In genomic region chr7:6436385-6436685, GRCh38 we compare ENCODE assay signal across 8 cellular contexts. TPM values are rescaled to one million over a fixed set of nuclear protein-coding genes. Genes with fewer than 3 reads are reported as not detected.
DNase-seq lines count a peak whose midpoint lies in the region; ATAC-seq and TF ChIP-seq lines count a peak whose summit lies in the region.

No MANE protein-coding gene starts in this region.

- no peaks in the 10 kb centered on the region for H3K27me3 ChIP-seq in ascending aorta

- no peak overlapping the region for H3K4me3 ChIP-seq in ascending aorta

- peaks cover 0 to 4% of the 10 kb centered on the region in 2 donors for H3K4me1 ChIP-seq in ascending aorta

- peak overlapping the region; percentile 61 for H3K4me3 Mint-ChIP-seq in activated CD8-positive, alpha-beta T cell treated with anti-CD3 and anti-CD28 coated beads for 36 hours

- H3K27ac Mint-ChIP-seq in activated CD8-positive, alpha-beta T cell treated with anti-CD3 and anti-CD28 coated beads for 36 hours: peak overlapping the region; percentile 87

- peaks cover 7 to 9% of the 10 kb centered on the region in 2 donors for H3K36me3 ChIP-seq in ascending aorta

- CTCF ChIA-PET in activated CD8-positive, alpha-beta T cell treated with anti-CD3 and anti-CD28 coated beads for 36 hours (lab: Charles Lee): interaction anchor here (1.1 to 2.0 kb wide), 4 partner anchors 11 to 87 kb away, joined by 3 to 18 read pairs (median 4); partner anchors contain the start of gene DAGLB

- H3K9me3 Mint-ChIP-seq in activated CD8-positive, alpha-beta T cell treated with anti-CD3 and anti-CD28 coated beads for 36 hours: no peaks in the 10 kb centered on the region

- no peak overlapping the region for H3K27ac ChIP-seq in ascending aorta

- intact Hi-C loops in activated CD8-positive, alpha-beta T cell treated with anti-CD3 and anti-CD28 coated beads for 36 hours (cut with micrococcal nuclease): loop anchor here (5.0 kb wide), 1 partner anchor 49 kb away; no protein-coding TSS in a partner anchor
- intact Hi-C loops in ascending aorta (cut with DNase I): no loop called here

- no peak for TF ChIP-seq CTCF in activated CD8-positive, alpha-beta T cell treated with anti-CD3 and anti-CD28 coated beads for 36 hours (IDR thresholded peaks at IDR 0.05)
- no peak for TF ChIP-seq CTCF in ascending aorta (IDR thresholded peaks at IDR 0.05)

- H3K27me3 Mint-ChIP-seq in activated CD8-positive, alpha-beta T cell treated with anti-CD3 and anti-CD28 coated beads for 36 hours: no peaks in the 10 kb centered on the region

- ATAC-seq in activated CD8-positive, alpha-beta T cell treated with anti-CD3 and anti-CD28 coated beads for 36 hours: peak; percentile 67
- ATAC-seq in GM21360 (IDR thresholded peaks at IDR 0.05; ENCODE audit: unreplicated experiment): no peak

- peak in 4 of 6 experiments; percentile 19 to 55 (median 36) for DNase-seq in stimulated activated naive CD4-positive, alpha-beta T cell (lab: John Stamatoyannopoulos, UW)
- DNase-seq in stimulated activated naive CD4-positive, alpha-beta T cell treated with Interleukin-2 at 50 U/mL for 16 hours (lab: John Stamatoyannopoulos, UW): no peak
- DNase-seq in activated CD8-positive, alpha-beta T cell treated with anti-CD3 and anti-CD28 coated beads for 36 hours: peak; percentile 80
- DNase-seq in inferior parietal cortex (ENCODE audit: extremely low spot score) (peak; percentile 51), ascending aorta (ENCODE audit: low spot score in 2 of 2) (no peak), NCI-H1105 treated with DMSO at 0.1 percent for 48 hours (lab: John Stamatoyannopoulos, UW) (no peak), cerebellar cortex (ENCODE audit: low spot score) (no peak)

- no peaks in the 10 kb centered on the region for H3K9me3 ChIP-seq in ascending aorta

- POLR2A ChIA-PET in activated CD8-positive, alpha-beta T cell treated with anti-CD3 and anti-CD28 coated beads for 36 hours (lab: Charles Lee): interaction anchor here (3.1 kb wide), 1 partner anchor 10 kb away, joined by 27 read pairs; the partner anchor contains the start of gene DAGLB

- H3K36me3 Mint-ChIP-seq in activated CD8-positive, alpha-beta T cell treated with anti-CD3 and anti-CD28 coated beads for 36 hours (ENCODE audit: low read depth): peaks cover 24% of the 10 kb centered on the region

- H3K4me1 Mint-ChIP-seq in activated CD8-positive, alpha-beta T cell treated with anti-CD3 and anti-CD28 coated beads for 36 hours (ENCODE audit: low read depth): peaks cover 42% of the 10 kb centered on the region

RNA-seq across cellular contexts. Expression of gene DAGLB, which starts 11.4 kb away (rescaled TPM):
- 10 to 100 TPM; 17.7 to 20.2 TPM for total RNA-seq in activated CD8-positive, alpha-beta T cell treated with anti-CD3 and anti-CD28 coated beads for 36 hours
- 5.2 TPM for total RNA-seq in ascending aorta

RNA-seq across cellular contexts. Expression of gene KDELR2, which starts 47.6 kb away (rescaled TPM):
- 10 to 100 TPM; 61.3 to 63.3 TPM for total RNA-seq in activated CD8-positive, alpha-beta T cell treated with anti-CD3 and anti-CD28 coated beads for 36 hours
- 105 TPM for total RNA-seq in ascending aorta

Comparison
In these comparisons a context has a peak if more than half of its experiments do, and no peak if none do; other contexts are left out.
1. DNase-seq: peak in stimulated activated naive CD4-positive, alpha-beta T cell (4 of 6), activated CD8-positive, alpha-beta T cell treated with anti-CD3 and anti-CD28 coated beads for 36 hours (single experiment) and inferior parietal cortex (single experiment); none in stimulated activated naive CD4-positive, alpha-beta T cell treated with Interleukin-2 at 50 U/mL for 16 hours (single experiment), ascending aorta (0 of 2), NCI-H1105 treated with DMSO at 0.1 percent for 48 hours (single experiment) and cerebellar cortex (single experiment).